ENCODE assay signal across 16 cellular contexts in genomic region chr6:5511924-5512323, GRCh38.
DNase-seq lines count a peak whose midpoint lies in the region; ATAC-seq and TF ChIP-seq lines count a peak whose summit lies in the region.
"Had no signal": no experiment of that assay in that cellular context is flagged by ENCODE, and none has a peak within 500 bp of the region (broad histone marks: within the 10 kb centered on the region; RNA-seq: fewer than 3 reads in every experiment).

No MANE protein-coding gene starts in this region.

- H2AFZ ChIP-seq in PC-3 (ENCODE audit: low read length): no peak overlapping the region
- no peak overlapping the region for H2AFZ ChIP-seq in osteoblast (ENCODE audit: low read length)

- H3K79me2 ChIP-seq in PC-3 (ENCODE audit: low read length) (no peaks in the 10 kb centered on the region), osteoblast (ENCODE audit: insufficient read depth, low read length) (peaks cover 3% of the 10 kb centered on the region)

- ATAC-seq in PC-3: peak; percentile 86
- ATAC-seq in HG02588 (IDR thresholded peaks at IDR 0.05; ENCODE audit: unreplicated experiment): no peak
- ATAC-seq: natural killer cell; stimulated activated effector memory CD8-positive, alpha-beta T cell treated with anti-CD3 and anti-CD28 coated beads, Interleukin-12 subunit alpha, Interleukin-12 subunit beta, amount 100 ng/mL, for 72 hours had no signal

- POLR2A ChIA-PET in PC-3 (lab: Charles Lee; ENCODE audit: unreplicated experiment): no interaction called here

- no TSS peak for BruUV-seq in PC-3 (replicated peaks; lab: Mats Ljungman, UMichigan)

- peak overlapping the region; percentile 35; the same call in 1 of the 2 replicates for H3K27ac ChIP-seq in PC-3 (ENCODE audit: low read length)
- H3K27ac ChIP-seq in osteoblast (ENCODE audit: low read depth, low read length): peak overlapping the region; percentile 30
- H3K27ac ChIP-seq: right atrium auricular region had no signal

- H3K27me3 ChIP-seq in PC-3 (ENCODE audit: low read length) (no peaks in the 10 kb centered on the region), osteoblast (ENCODE audit: insufficient read depth, low read length) (no peaks in the 10 kb centered on the region)
- H3K27me3 ChIP-seq: right atrium auricular region had no signal

- H3K4me2 ChIP-seq in PC-3 (ENCODE audit: low read length) (peak overlapping the region; percentile 33), osteoblast (ENCODE audit: insufficient read depth, low read length) (peak overlapping the region; percentile 60)

- H3K9me3 ChIP-seq in PC-3 (ENCODE audit: low read length): no peaks in the 10 kb centered on the region
- H3K9me3 ChIP-seq in osteoblast (ENCODE audit: low read depth, low read length): no peaks in the 10 kb centered on the region
- H3K9me3 ChIP-seq: HAP-1, right atrium auricular region had no signal

- no peaks in the 10 kb centered on the region for H3K36me3 ChIP-seq in PC-3 (ENCODE audit: low read depth, low read length)
- H3K36me3 ChIP-seq in osteoblast (ENCODE audit: insufficient read depth, low read length): no peaks in the 10 kb centered on the region
- H3K36me3 ChIP-seq: HAP-1, right atrium auricular region had no signal

- CTCF ChIA-PET in PC-3 (lab: Charles Lee): no interaction called here

- intact Hi-C loops in PC-3 (cut with micrococcal nuclease): no loop called here

- peaks cover 17% of the 10 kb centered on the region for H3K4me1 ChIP-seq in PC-3 (ENCODE audit: insufficient read depth, low read length)
- peaks cover 12% of the 10 kb centered on the region for H3K4me1 ChIP-seq in osteoblast (ENCODE audit: insufficient read depth, low read length)
- H3K4me1 ChIP-seq: HAP-1, right atrium auricular region had no signal

- H4K20me1 ChIP-seq in PC-3 (ENCODE audit: low read length) (no peaks in the 10 kb centered on the region), osteoblast (ENCODE audit: insufficient read depth, low read length) (no peaks in the 10 kb centered on the region)

- no peak overlapping the region for H3K9ac ChIP-seq in PC-3 (ENCODE audit: low read length)

- DNase-seq in EL: peak; percentile 78
- DNase-seq in PC-3: peak; percentile 76
- peak; percentile 85 for DNase-seq in choroid plexus epithelial cell (ENCODE audit: low read depth)
- peak; percentile 89 for DNase-seq in osteoblast (ENCODE audit: insufficient read length, low spot score, missing footprints)
- no peak for DNase-seq in NCI-H2081 treated with DMSO at 0.1 percent for 48 hours (lab: John Stamatoyannopoulos, UW)
- DNase-seq in NCI-H2171 (lab: John Stamatoyannopoulos, UW): no peak
- DNase-seq in NCI-H128 (lab: John Stamatoyannopoulos, UW; ENCODE audit: unreplicated experiment): no peak
- DNase-seq: GF-D8; natural killer cell; NCI-H2081; SHP77 treated with DMSO at 0.1 percent for 48 hours; stimulated activated CD4-positive, alpha-beta T cell treated with anti-CD3 and anti-CD28 coated beads, Interleukin-4, amount 100 ng/mL, for 4 hours had no signal

- H3F3A ChIP-seq in PC-3 (ENCODE audit: low read length, unreplicated experiment): no peaks in the 10 kb centered on the region

- H3K9me2 ChIP-seq in PC-3 (replicated peaks; ENCODE audit: low read length): no peaks in the 10 kb centered on the region

- TF ChIP-seq CTCF in PC-3 (conservative IDR thresholded peaks at IDR 0.05; ENCODE audit: low read depth, low read length) (no peak), choroid plexus epithelial cell (conservative IDR thresholded peaks at IDR 0.05; ENCODE audit: low read depth, low read length) (no peak), osteoblast (IDR thresholded peaks at IDR 0.05; ENCODE audit: extremely low read depth, low read depth, low read length) (no peak)

- H3K4me3 ChIP-seq in PC-3 (ENCODE audit: low read length): no peak overlapping the region
- no peak overlapping the region for H3K4me3 ChIP-seq in choroid plexus epithelial cell (ENCODE audit: low read depth, low read length)
- no peak overlapping the region for H3K4me3 ChIP-seq in osteoblast (ENCODE audit: insufficient read depth, low read length)
- H3K4me3 ChIP-seq: HAP-1, right atrium auricular region had no signal

Comparison
In these comparisons a context has a peak if more than half of its experiments do, and no peak if none do; other contexts are left out.
1. DNase-seq: peak in EL (single experiment), PC-3 (single experiment), choroid plexus epithelial cell (single experiment) and osteoblast (single experiment); none in NCI-H2081 treated with DMSO at 0.1 percent for 48 hours (single experiment), NCI-H2171 (single experiment) and NCI-H128 (single experiment).